Comparison of ENCODE assay signal across 1 cellular context in genomic region chr1:145063285-145063684, GRCh38. TPM values are rescaled to one million over a fixed set of nuclear protein-coding genes. Genes with fewer than 3 reads are reported as not detected.
"Had no signal": no experiment of that assay in that cellular context is flagged by ENCODE, and none has a peak within 500 bp of the region (broad histone marks: within the 10 kb centered on the region; RNA-seq: fewer than 3 reads in every experiment).

No MANE protein-coding gene starts in this region.

RNA-seq across cellular contexts. Expression of gene FAM72D, which starts 32.5 kb away (rescaled TPM):
- total RNA-seq: Right ventricle myocardium inferior had no signal
